In the genomic region with DNA sequence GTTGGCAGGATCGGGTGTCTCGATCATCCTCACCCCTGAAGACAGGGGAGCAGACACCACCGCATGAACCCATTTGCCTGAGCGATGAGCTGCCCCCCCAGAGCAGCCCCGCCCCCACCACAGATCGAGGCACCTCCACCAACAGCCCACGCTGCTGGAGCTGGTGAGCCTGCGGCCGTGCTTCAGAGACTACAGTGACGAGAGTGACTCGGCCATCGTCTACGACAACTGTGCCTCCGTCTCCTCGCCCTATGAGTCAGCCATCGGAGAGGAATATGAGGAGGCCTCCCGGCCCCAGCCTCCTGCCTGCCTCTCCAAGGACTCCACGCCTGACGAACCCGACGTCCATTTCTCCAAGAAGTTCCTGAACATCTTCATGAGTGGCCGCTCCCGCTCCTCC, we compare ENCODE assay signal across 6 cellular contexts. TPM values are rescaled to one million over a fixed set of nuclear protein-coding genes. Genes with fewer than 3 reads are reported as not detected.
DNase-seq lines count a peak whose midpoint lies in the region; ATAC-seq, FAIRE-seq and TF ChIP-seq lines count a peak whose summit lies in the region.
"Not testable (repeated sequence)": the region's sequence is repeated elsewhere in the genome, so short reads cannot be mapped to it uniquely, and the experiment has no call there.

No MANE protein-coding gene starts in this region.

- not testable (repeated sequence) for H3K27me3 ChIP-seq in GM23338 (ENCODE audit: insufficient read depth); Karpas-422 (ENCODE audit: low read length); H1 (replicated peaks in 1 of 4; ENCODE audit: control insufficient read depth in 3 of 4, extremely low read depth in 1 of 4, insufficient read depth in 3 of 4, low read length in 3 of 4); foreskin keratinocyte

- ATAC-seq in GM23338 (peak; percentile 46), foreskin keratinocyte (peak; percentile 22)
- peak; percentile 42 for ATAC-seq in stimulated activated naive CD8-positive, alpha-beta T cell treated with anti-CD3 and anti-CD28 coated beads, Interleukin-15, Interleukin-2, amounts not matched to agents 100 U/mL and 50 U/mL, for 24 hours

- not testable (repeated sequence) for H3K23me2 ChIP-seq in H1 (ENCODE audit: low read depth, low read length)

- not testable (repeated sequence) for H4K5ac ChIP-seq in H1 (ENCODE audit: insufficient read length, low read depth, low read length)

- not testable (repeated sequence) for DNase-seq in GM23338 (ENCODE audit: low spot score); foreskin keratinocyte; stimulated activated naive CD8-positive, alpha-beta T cell treated with anti-CD3 and anti-CD28 coated beads, Interleukin-15, Interleukin-2, amounts not matched to agents 100 U/mL and 50 U/mL, for 24 hours
- peak; percentile 16 for DNase-seq in Karpas-422
- DNase-seq in H1 (ENCODE audit: low read depth in 1 of 2, low spot score in 2 of 2): peak in 1 of 2 experiments; percentile 53
- DNase-seq in islet precursor cell: peak; percentile 76

- FAIRE-seq in H1 (lab: Jason Lieb, UNC): not testable (repeated sequence)

- not testable (repeated sequence) for TF ChIP-seq CTCF in GM23338 (conservative IDR thresholded peaks at IDR 0.05; ENCODE audit: low read depth in 2 of 2); H1 (IDR thresholded peaks at IDR 0.05; ENCODE audit: control extremely low read depth in 1 of 3, insufficient read depth in 1 of 3, low read depth in 1 of 3, low read length in 3 of 3); foreskin keratinocyte (conservative IDR thresholded peaks at IDR 0.05)

- not testable (repeated sequence) for H3K14ac ChIP-seq in H1 (ENCODE audit: insufficient read length)

- H2BK5ac ChIP-seq in H1 (ENCODE audit: low read depth, low read length): not testable (repeated sequence)

- not testable (repeated sequence) for H3K4me3 Mint-ChIP-seq in GM23338

- H3K4ac ChIP-seq in H1 (replicated peaks; ENCODE audit: insufficient read length, low read depth, low read length): not testable (repeated sequence)

- not testable (repeated sequence) for H3F3A ChIP-seq in GM23338 (replicated peaks; ENCODE audit: low read depth)

- CTCF ChIA-PET in H1 (lab: Charles Lee; ENCODE audit: partially characterized antibody): not testable (repeated sequence)

- not testable (repeated sequence) for H2BK20ac ChIP-seq in H1 (ENCODE audit: low read length)

- H2BK12ac ChIP-seq in H1 (ENCODE audit: low read depth, low read length): not testable (repeated sequence)

- not testable (repeated sequence) for H3K9me2 ChIP-seq in GM23338 (ENCODE audit: insufficient read depth); Karpas-422 (replicated peaks; ENCODE audit: insufficient read depth, low read length)

- H4K91ac ChIP-seq in H1 (replicated peaks; ENCODE audit: insufficient read length, low read length): not testable (repeated sequence)

- H3K4me3 ChIP-seq in GM23338; Karpas-422 (ENCODE audit: low read length); H1 (ENCODE audit: extremely low read depth in 1 of 4, insufficient read depth in 2 of 4, low read depth in 3 of 4, low read length in 4 of 4): not testable (repeated sequence)

- not testable (repeated sequence) for H3K4me1 ChIP-seq in GM23338 (ENCODE audit: insufficient read depth); Karpas-422 (ENCODE audit: low read length); H1 (replicated peaks in 1 of 4; ENCODE audit: control insufficient read depth in 3 of 4, insufficient read depth in 4 of 4, low read length in 3 of 4); foreskin keratinocyte

- not testable (repeated sequence) for H3K9me3 Mint-ChIP-seq in GM23338

- not testable (repeated sequence) for H3K9me3 ChIP-seq in Karpas-422 (ENCODE audit: low read length); H1 (ENCODE audit: insufficient read depth in 2 of 2, low read depth in 1 of 2, low read length in 1 of 2)

- H3K79me1 ChIP-seq in H1 (ENCODE audit: low read depth, low read length): not testable (repeated sequence)

- not testable (repeated sequence) for H3K27ac Mint-ChIP-seq in GM23338

- H3K9ac ChIP-seq in Karpas-422 (ENCODE audit: low read length); H1 (replicated peaks in 1 of 4; ENCODE audit: extremely low read depth in 1 of 4, low read depth in 3 of 4, low read length in 3 of 4): not testable (repeated sequence)

- peaks cover 11% of the 10 kb centered on the region; the same call in 2 of the 3 replicates for H3K36me3 Mint-ChIP-seq in GM23338 (ENCODE audit: low read depth)

- H3K36me3 ChIP-seq in GM23338 (ENCODE audit: insufficient read depth); Karpas-422 (ENCODE audit: insufficient read depth, low read length); H1 (ENCODE audit: control insufficient read depth in 2 of 4, insufficient read depth in 4 of 4, low read length in 3 of 4): not testable (repeated sequence)

- H3K79me2 ChIP-seq in GM23338 (replicated peaks; ENCODE audit: insufficient read depth); Karpas-422 (ENCODE audit: low read length); H1 (ENCODE audit: control insufficient read depth in 1 of 2, insufficient read depth in 2 of 2, low read length in 2 of 2): not testable (repeated sequence)

- not testable (repeated sequence) for H3K4me1 Mint-ChIP-seq in GM23338

- peak overlapping the region; percentile 14; the same call in 1 of the 2 replicates for H4K8ac ChIP-seq in H1 (ENCODE audit: extremely low read depth, insufficient read depth, low read length)

- not testable (repeated sequence) for H3K18ac ChIP-seq in H1 (ENCODE audit: extremely low read depth, low read length)

- not testable (repeated sequence) for TF ChIP-seq EP300 in H1 (IDR thresholded peaks at IDR 0.05; ENCODE audit: borderline replicate concordance in 1 of 2, low read depth in 2 of 2, low read length in 2 of 2)

- not testable (repeated sequence) for H2BK15ac ChIP-seq in H1 (ENCODE audit: low read length)

- H3K4me2 ChIP-seq in GM23338; Karpas-422 (ENCODE audit: low read depth, low read length, poor library complexity, severe bottlenecking); H1 (ENCODE audit: insufficient read depth in 1 of 2, low read depth in 2 of 2, low read length in 2 of 2): not testable (repeated sequence)

- H2BK120ac ChIP-seq in H1 (replicated peaks; ENCODE audit: low read depth, low read length): not testable (repeated sequence)

- H3K27ac ChIP-seq in GM23338 (ENCODE audit: low read depth); Karpas-422 (ENCODE audit: low read length); H1 (ENCODE audit: low read depth, low read length); foreskin keratinocyte: not testable (repeated sequence)

- not testable (repeated sequence) for H3K23ac ChIP-seq in H1 (ENCODE audit: insufficient read length)

- not testable (repeated sequence) for H2AFZ ChIP-seq in GM23338; Karpas-422 (ENCODE audit: low read length); H1 (ENCODE audit: low read length)

- not testable (repeated sequence) for TF ChIP-seq RAD21 in H1 (IDR thresholded peaks at IDR 0.05 in 1 of 2, conservative IDR thresholded peaks at IDR 0.05 in 1 of 2; ENCODE audit: low read depth in 2 of 2, low read length in 2 of 2)

- not testable (repeated sequence) for H4K20me1 ChIP-seq in GM23338 (replicated peaks; ENCODE audit: insufficient read depth); Karpas-422 (ENCODE audit: insufficient read depth, low read depth, low read length); H1 (replicated peaks in 1 of 2; ENCODE audit: control insufficient read depth in 1 of 2, insufficient read depth in 2 of 2, low read length in 2 of 2)

- not testable (repeated sequence) for H2AK5ac ChIP-seq in H1 (ENCODE audit: low read depth, low read length)

- WGBS in H1 (ENCODE audit: extremely low coverage in 1 of 2, insufficient coverage in 1 of 2, insufficient read length in 1 of 2, insufficient replicate concordance in 2 of 2, low coverage in 1 of 2, low lambda C conversion rate in 2 of 2, missing lambda C conversion rate in 1 of 2), 2 experiments: 92% methylated on average over 10 of the region's 23 CpGs; no CpG with 5 or more reads in 1 of the 2 experiments

- POLR2A ChIA-PET in H1 (lab: Charles Lee; ENCODE audit: partially characterized antibody): not testable (repeated sequence)

- TF ChIP-seq POLR2A in H1 (IDR thresholded peaks at IDR 0.05; ENCODE audit: control extremely low read depth in 1 of 2, low read depth in 2 of 2, low read length in 2 of 2): not testable (repeated sequence)

- H3K56ac ChIP-seq in H1 (replicated peaks; ENCODE audit: insufficient read length, low read depth, low read length): not testable (repeated sequence)

- not testable (repeated sequence) for H3K27me3 Mint-ChIP-seq in GM23338 (ENCODE audit: insufficient read depth, low read depth, poor library complexity)

RNA-seq across cellular contexts. Expression of gene KANSL1, which starts 50.7 kb away (rescaled TPM):
- 167 and 206 TPM in 2 replicates for total RNA-seq in GM23338 (2014; rRNA removed; shearing (Covaris generic))
- polyA plus RNA-seq in GM23338 (2016; fragmentation: Nextera tagmentation; extraction: Ambion mirVana) (43.6 and 49.0 TPM in 2 replicates), H1 (2011; rRNA removed) (34.0 and 43.3 TPM in 2 replicates), foreskin keratinocyte (6.8 and 7.6 TPM in 2 replicates)
- total RNA-seq in Karpas-422 (2014; rRNA removed; shearing (Covaris generic); ENCODE audit: low replicate concordance): 127 and 153 TPM in 2 replicates
- total RNA-seq in H1 (2021; fragmentation: NEBNext Ultra II Directional; extraction: Animal tissue kit (Norgen Biotek cat#: 25700)): 116 and 128 TPM in 2 replicates
- 43.4 TPM for polyA plus RNA-seq in H1 (2011; cell fraction: cytosol; rRNA removed)
- polyA plus RNA-seq in H1 (2011; cell fraction: nucleus; rRNA removed): 91.2 TPM
- polyA plus RNA-seq in H1 (2012, experiment 1 of 2): 42.8 to 47.9 TPM (median 45.5 TPM) in 4 replicates
- polyA plus RNA-seq in H1 (2012, experiment 2 of 2): 14.3 TPM
- 47.3 TPM for polyA plus RNA-seq in H1 (2013, experiment 1 of 2)
- 41.5 TPM for polyA plus RNA-seq in H1 (2013, experiment 2 of 2)
- polyA minus RNA-seq in H1 (2011; rRNA and poly(A)+ RNA removed): 214 and 279 TPM in 2 replicates
- polyA minus RNA-seq in H1 (2011; cell fraction: cytosol; rRNA and poly(A)+ RNA removed): 115 TPM
- 364 TPM for polyA minus RNA-seq in H1 (2011; cell fraction: nucleus; rRNA and poly(A)+ RNA removed)
- 33.9 and 35.8 TPM in 2 replicates for total RNA-seq in foreskin keratinocyte

RNA-seq across cellular contexts. Expression of gene LRRC37A, which starts 51.0 kb away (rescaled TPM):
- 4.2 and 4.7 TPM in 2 replicates for total RNA-seq in GM23338 (2014; rRNA removed; shearing (Covaris generic))
- 1.9 and 2.6 TPM in 2 replicates for polyA plus RNA-seq in GM23338 (2016; fragmentation: Nextera tagmentation; extraction: Ambion mirVana)
- total RNA-seq in Karpas-422 (2014; rRNA removed; shearing (Covaris generic); ENCODE audit: low replicate concordance): 1.7 and 4.0 TPM in 2 replicates
- 1.8 and 2.9 TPM in 2 replicates for total RNA-seq in H1 (2021; fragmentation: NEBNext Ultra II Directional; extraction: Animal tissue kit (Norgen Biotek cat#: 25700))
- 1.1 and 1.4 TPM in 2 replicates for polyA plus RNA-seq in H1 (2011; rRNA removed)
- 1.9 TPM for polyA plus RNA-seq in H1 (2011; cell fraction: cytosol; rRNA removed)
- 7.7 TPM for polyA plus RNA-seq in H1 (2011; cell fraction: nucleus; rRNA removed)
- 2.2 to 3.2 TPM (median 2.9 TPM) in 4 replicates for polyA plus RNA-seq in H1 (2012, experiment 1 of 2)
- polyA plus RNA-seq in H1 (2012, experiment 2 of 2): 0.28 TPM
- polyA plus RNA-seq in H1 (2013, experiment 1 of 2): 1.7 TPM
- 1.4 TPM for polyA plus RNA-seq in H1 (2013, experiment 2 of 2)
- 14.5 and 15.8 TPM in 2 replicates for polyA minus RNA-seq in H1 (2011; rRNA and poly(A)+ RNA removed)
- 1.2 TPM for polyA minus RNA-seq in H1 (2011; cell fraction: cytosol; rRNA and poly(A)+ RNA removed)
- 14.6 TPM for polyA minus RNA-seq in H1 (2011; cell fraction: nucleus; rRNA and poly(A)+ RNA removed)
- 1.1 and 2.3 TPM in 2 replicates for total RNA-seq in foreskin keratinocyte
- 0.28 and 0.94 TPM in 2 replicates for polyA plus RNA-seq in foreskin keratinocyte
